Comparison of ENCODE assay signal across 8 cellular contexts in genomic region chr9:94805585-94805984, GRCh38.
DNase-seq lines count a peak whose midpoint lies in the region; ATAC-seq and TF ChIP-seq lines count a peak whose summit lies in the region.

No MANE protein-coding gene starts in this region.

- H3K27ac ChIP-seq in esophagus squamous epithelium = peak overlapping the region; percentile 73 to 89 (median 82)
- H3K27ac ChIP-seq in prostate gland = peak overlapping the region; percentile 50 to 65

- WGBS in esophagus squamous epithelium, 2 donors = 9 to 14% methylated on average over 3 of the region's 3 CpGs
- 6% methylated on average over 3 of the region's 3 CpGs for WGBS in prostate gland

- DNase-seq in EL (peak; percentile 75), NCI-H526 treated with DMSO at 0.1 percent for 48 hours (lab: John Stamatoyannopoulos, UW) (peak; percentile 96), esophagus squamous epithelium (lab: John Stamatoyannopoulos, UW) (no peak), prostate gland (ENCODE audit: low spot score) (peak; percentile 69), cerebellar cortex (ENCODE audit: low spot score) (no peak), NCI-H128 (lab: John Stamatoyannopoulos, UW; ENCODE audit: unreplicated experiment) (no peak)

- H3K27me3 ChIP-seq in esophagus squamous epithelium (no peaks in the 10 kb centered on the region), prostate gland (replicated peaks; ENCODE audit: insufficient read depth) (no peaks in the 10 kb centered on the region)

- no peak overlapping the region for H3K4me3 ChIP-seq in esophagus squamous epithelium
- H3K4me3 ChIP-seq in prostate gland = no peak overlapping the region

- TF ChIP-seq POLR2A in esophagus squamous epithelium (IDR thresholded peaks at IDR 0.05) (no peak), prostate gland (IDR thresholded peaks at IDR 0.05) (no peak)

- peaks cover 8 to 89% (median 58%) of the 10 kb centered on the region in 3 donors for H3K4me1 ChIP-seq in esophagus squamous epithelium
- no peaks in the 10 kb centered on the region for H3K4me1 ChIP-seq in prostate gland (replicated peaks)

- TF ChIP-seq CTCF in esophagus squamous epithelium (IDR thresholded peaks at IDR 0.05) (no peak), prostate gland (IDR thresholded peaks at IDR 0.05) (no peak)

- intact Hi-C loops in esophagus squamous epithelium (cut with DNase I) = no loop called here
- intact Hi-C loops in prostate gland (cut with DNase I) = loop anchor here (5.0 kb wide), 1 partner anchor 202 kb away; no protein-coding TSS in a partner anchor

- H3K36me3 ChIP-seq in esophagus squamous epithelium (no peaks in the 10 kb centered on the region), prostate gland (no peaks in the 10 kb centered on the region)

- H3K9me3 ChIP-seq in esophagus squamous epithelium (no peaks in the 10 kb centered on the region), prostate gland (no peaks in the 10 kb centered on the region)

- ATAC-seq in GM18909 (IDR thresholded peaks at IDR 0.05; ENCODE audit: poor library complexity, unreplicated experiment) (no peak), HG02870 (IDR thresholded peaks at IDR 0.05; ENCODE audit: unreplicated experiment) (no peak)

Comparison
In these comparisons a context has a peak if more than half of its experiments do, and no peak if none do; other contexts are left out.
1. DNase-seq: peak in EL (single experiment), NCI-H526 treated with DMSO at 0.1 percent for 48 hours (single experiment) and prostate gland (single experiment); none in esophagus squamous epithelium (single experiment), cerebellar cortex (single experiment) and NCI-H128 (single experiment).